In the genomic region with DNA sequence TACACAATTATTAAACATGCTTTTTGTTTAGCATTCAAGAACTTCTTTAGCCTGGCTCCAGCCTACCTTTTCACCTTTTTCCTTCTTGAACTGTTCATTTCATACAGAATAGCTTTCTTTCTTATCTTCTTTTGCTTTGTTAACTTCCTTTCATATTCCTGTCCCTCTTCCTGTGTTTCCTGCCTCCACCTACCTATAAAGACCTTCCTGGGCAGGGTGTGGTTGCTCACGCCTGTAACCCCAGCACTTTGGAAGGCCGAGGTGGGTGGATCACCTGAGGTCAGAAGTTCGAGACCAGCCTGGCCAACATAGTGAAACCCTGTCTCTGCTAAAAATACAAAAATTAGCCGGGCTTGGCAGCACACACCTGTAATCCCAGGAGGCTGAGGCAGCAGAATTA, we compare ENCODE assay signal across 3 cellular contexts.
A peak's percentile ranks its signal among the peaks of the same experiment; 100 is the strongest.
TF ChIP-seq lines count a peak whose summit lies in the region.

No MANE protein-coding gene starts in this region.

TF ChIP-seq in SK-N-SH, 30 proteins besides CTCF, POLR2A, EP300 and RAD21 (continued from another document):
- no peak for TF ChIP-seq SMC3 (IDR thresholded peaks at IDR 0.05; ENCODE audit: low read depth, low read length)
TF ChIP-seq in SK-N-SH: peak in this region for 0.

TF ChIP-seq in SK-N-SH treated with all-trans-retinoic acid at 6 μM for 48 hours, 23 proteins besides CTCF, POLR2A, EP300 and RAD21 (continued from another document):
- TF ChIP-seq, protein P1, sequence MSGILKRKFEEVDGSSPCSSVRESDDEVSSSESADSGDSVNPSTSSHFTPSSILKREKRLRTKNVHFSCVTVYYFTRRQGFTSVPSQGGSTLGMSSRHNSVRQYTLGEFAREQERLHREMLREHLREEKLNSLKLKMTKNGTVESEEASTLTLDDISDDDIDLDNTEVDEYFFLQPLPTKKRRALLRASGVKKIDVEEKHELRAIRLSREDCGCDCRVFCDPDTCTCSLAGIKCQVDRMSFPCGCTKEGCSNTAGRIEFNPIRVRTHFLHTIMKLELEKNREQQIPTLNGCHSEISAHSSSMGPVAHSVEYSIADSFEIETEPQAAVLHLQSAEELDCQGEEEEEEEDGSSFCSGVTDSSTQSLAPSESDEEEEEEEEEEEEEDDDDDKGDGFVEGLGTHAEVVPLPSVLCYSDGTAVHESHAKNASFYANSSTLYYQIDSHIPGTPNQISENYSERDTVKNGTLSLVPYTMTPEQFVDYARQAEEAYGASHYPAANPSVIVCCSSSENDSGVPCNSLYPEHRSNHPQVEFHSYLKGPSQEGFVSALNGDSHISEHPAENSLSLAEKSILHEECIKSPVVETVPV (CRISPR knock-in tag; IDR thresholded peaks at IDR 0.05), result no peak
- TF ChIP-seq TOX (CRISPR knock-in tag; IDR thresholded peaks at IDR 0.05; ENCODE audit: borderline replicate concordance) (no peak), ESRRG (CRISPR knock-in tag; IDR thresholded peaks at IDR 0.05) (no peak)
- TF ChIP-seq, protein P2, sequence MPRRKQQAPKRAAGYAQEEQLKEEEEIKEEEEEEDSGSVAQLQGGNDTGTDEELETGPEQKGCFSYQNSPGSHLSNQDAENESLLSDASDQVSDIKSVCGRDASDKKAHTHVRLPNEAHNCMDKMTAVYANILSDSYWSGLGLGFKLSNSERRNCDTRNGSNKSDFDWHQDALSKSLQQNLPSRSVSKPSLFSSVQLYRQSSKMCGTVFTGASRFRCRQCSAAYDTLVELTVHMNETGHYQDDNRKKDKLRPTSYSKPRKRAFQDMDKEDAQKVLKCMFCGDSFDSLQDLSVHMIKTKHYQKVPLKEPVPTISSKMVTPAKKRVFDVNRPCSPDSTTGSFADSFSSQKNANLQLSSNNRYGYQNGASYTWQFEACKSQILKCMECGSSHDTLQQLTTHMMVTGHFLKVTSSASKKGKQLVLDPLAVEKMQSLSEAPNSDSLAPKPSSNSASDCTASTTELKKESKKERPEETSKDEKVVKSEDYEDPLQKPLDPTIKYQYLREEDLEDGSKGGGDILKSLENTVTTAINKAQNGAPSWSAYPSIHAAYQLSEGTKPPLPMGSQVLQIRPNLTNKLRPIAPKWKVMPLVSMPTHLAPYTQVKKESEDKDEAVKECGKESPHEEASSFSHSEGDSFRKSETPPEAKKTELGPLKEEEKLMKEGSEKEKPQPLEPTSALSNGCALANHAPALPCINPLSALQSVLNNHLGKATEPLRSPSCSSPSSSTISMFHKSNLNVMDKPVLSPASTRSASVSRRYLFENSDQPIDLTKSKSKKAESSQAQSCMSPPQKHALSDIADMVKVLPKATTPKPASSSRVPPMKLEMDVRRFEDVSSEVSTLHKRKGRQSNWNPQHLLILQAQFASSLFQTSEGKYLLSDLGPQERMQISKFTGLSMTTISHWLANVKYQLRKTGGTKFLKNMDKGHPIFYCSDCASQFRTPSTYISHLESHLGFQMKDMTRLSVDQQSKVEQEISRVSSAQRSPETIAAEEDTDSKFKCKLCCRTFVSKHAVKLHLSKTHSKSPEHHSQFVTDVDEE (CRISPR knock-in tag; IDR thresholded peaks at IDR 0.05), result no peak
TF ChIP-seq in SK-N-SH treated with all-trans-retinoic acid at 6 μM for 48 hours: peak in this region for 0.

TF ChIP-seq in HCT116, 20 proteins besides CTCF, POLR2A, EP300 and RAD21 (continued from another document):
- TF ChIP-seq CBX3 (IDR thresholded peaks at IDR 0.05; ENCODE audit: low read depth) (no peak), SP1 (IDR thresholded peaks at IDR 0.05; ENCODE audit: low read depth) (peak; percentile 17; the same call in 1 of the 2 replicates)
- TF ChIP-seq, protein P3, sequence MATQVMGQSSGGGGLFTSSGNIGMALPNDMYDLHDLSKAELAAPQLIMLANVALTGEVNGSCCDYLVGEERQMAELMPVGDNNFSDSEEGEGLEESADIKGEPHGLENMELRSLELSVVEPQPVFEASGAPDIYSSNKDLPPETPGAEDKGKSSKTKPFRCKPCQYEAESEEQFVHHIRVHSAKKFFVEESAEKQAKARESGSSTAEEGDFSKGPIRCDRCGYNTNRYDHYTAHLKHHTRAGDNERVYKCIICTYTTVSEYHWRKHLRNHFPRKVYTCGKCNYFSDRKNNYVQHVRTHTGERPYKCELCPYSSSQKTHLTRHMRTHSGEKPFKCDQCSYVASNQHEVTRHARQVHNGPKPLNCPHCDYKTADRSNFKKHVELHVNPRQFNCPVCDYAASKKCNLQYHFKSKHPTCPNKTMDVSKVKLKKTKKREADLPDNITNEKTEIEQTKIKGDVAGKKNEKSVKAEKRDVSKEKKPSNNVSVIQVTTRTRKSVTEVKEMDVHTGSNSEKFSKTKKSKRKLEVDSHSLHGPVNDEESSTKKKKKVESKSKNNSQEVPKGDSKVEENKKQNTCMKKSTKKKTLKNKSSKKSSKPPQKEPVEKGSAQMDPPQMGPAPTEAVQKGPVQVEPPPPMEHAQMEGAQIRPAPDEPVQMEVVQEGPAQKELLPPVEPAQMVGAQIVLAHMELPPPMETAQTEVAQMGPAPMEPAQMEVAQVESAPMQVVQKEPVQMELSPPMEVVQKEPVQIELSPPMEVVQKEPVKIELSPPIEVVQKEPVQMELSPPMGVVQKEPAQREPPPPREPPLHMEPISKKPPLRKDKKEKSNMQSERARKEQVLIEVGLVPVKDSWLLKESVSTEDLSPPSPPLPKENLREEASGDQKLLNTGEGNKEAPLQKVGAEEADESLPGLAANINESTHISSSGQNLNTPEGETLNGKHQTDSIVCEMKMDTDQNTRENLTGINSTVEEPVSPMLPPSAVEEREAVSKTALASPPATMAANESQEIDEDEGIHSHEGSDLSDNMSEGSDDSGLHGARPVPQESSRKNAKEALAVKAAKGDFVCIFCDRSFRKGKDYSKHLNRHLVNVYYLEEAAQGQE (IDR thresholded peaks at IDR 0.05; ENCODE audit: low read depth), result no peak
TF ChIP-seq in HCT116: peak in this region for 2.
